1 cellular context compared by ENCODE assay signal in genomic region chr9:128362774-128363173, GRCh38.
TF ChIP-seq lines count a peak whose summit lies in the region.

No MANE protein-coding gene starts in this region.

TF ChIP-seq in GM23338, 12 proteins besides CTCF, POLR2A, EP300 and RAD21:
- TF ChIP-seq CREB1 (CRISPR knock-in tag; IDR thresholded peaks at IDR 0.05; ENCODE audit: low read depth) (no peak), EZH2phosphoT487 (IDR thresholded peaks at IDR 0.05; ENCODE audit: unreplicated experiment) (no peak), NANOG (IDR thresholded peaks at IDR 0.05; ENCODE audit: borderline replicate concordance) (no peak), ZNF331 (CRISPR knock-in tag; IDR thresholded peaks at IDR 0.05; ENCODE audit: low read depth) (no peak), STAT1 (IDR thresholded peaks at IDR 0.05; ENCODE audit: unreplicated experiment) (no peak), ETS1 (IDR thresholded peaks at IDR 0.05) (no peak), REST (IDR thresholded peaks at IDR 0.05; ENCODE audit: unreplicated experiment) (no peak), EZH2 (IDR thresholded peaks at IDR 0.05; ENCODE audit: low read depth, unreplicated experiment) (no peak), ZNF462 (CRISPR knock-in tag; IDR thresholded peaks at IDR 0.05) (no peak), POLR2AphosphoS5 (IDR thresholded peaks at IDR 0.05; ENCODE audit: low read depth) (no peak), JUNB (IDR thresholded peaks at IDR 0.05; ENCODE audit: unreplicated experiment) (no peak), ZNF114 (CRISPR knock-in tag; IDR thresholded peaks at IDR 0.05) (no peak)
